Comparison of ENCODE assay signal across 16 cellular contexts in genomic region chr17:29449865-29450671, GRCh38. TPM values are rescaled to one million over a fixed set of nuclear protein-coding genes. Genes with fewer than 3 reads are reported as not detected.
DNase-seq lines count a peak whose midpoint lies in the region; ATAC-seq and TF ChIP-seq lines count a peak whose summit lies in the region.
"Had no signal": no experiment of that assay in that cellular context is flagged by ENCODE, and none has a peak within 500 bp of the region (broad histone marks: within the 10 kb centered on the region; RNA-seq: fewer than 3 reads in every experiment).

No MANE protein-coding gene starts in this region.

- no peaks in the 10 kb centered on the region for H3K9me2 ChIP-seq in GM23338 (ENCODE audit: insufficient read depth)

- no peaks in the 10 kb centered on the region for H3K9me3 ChIP-seq in CD4-positive, CD25-positive, alpha-beta regulatory T cell (ENCODE audit: control insufficient read depth in 2 of 2, low read length in 2 of 2)
- no peaks in the 10 kb centered on the region for H3K9me3 ChIP-seq in naive thymus-derived CD4-positive, alpha-beta T cell (ENCODE audit: control insufficient read depth in 2 of 3, low read length in 3 of 3)
- no peaks in the 10 kb centered on the region for H3K9me3 ChIP-seq in MG63
- H3K9me3 ChIP-seq: uterus had no signal

- H3K27ac ChIP-seq in CD4-positive, CD25-positive, alpha-beta regulatory T cell (ENCODE audit: insufficient read depth, low read length, poor library complexity, severe bottlenecking): no peak overlapping the region
- no peak overlapping the region for H3K27ac ChIP-seq in GM23338 (ENCODE audit: low read depth)
- no peak overlapping the region for H3K27ac ChIP-seq in naive thymus-derived CD4-positive, alpha-beta T cell (ENCODE audit: low read depth, low read length)
- H3K27ac ChIP-seq: hepatocyte, uterus, VCaP had no signal

- H3K36me3 ChIP-seq in CD4-positive, CD25-positive, alpha-beta regulatory T cell (ENCODE audit: control insufficient read depth, insufficient read depth, low read length): peaks cover 33% of the 10 kb centered on the region
- H3K36me3 ChIP-seq in GM23338 (ENCODE audit: insufficient read depth): peaks cover 13% of the 10 kb centered on the region; the same call in 1 of the 2 replicates
- H3K36me3 ChIP-seq in naive thymus-derived CD4-positive, alpha-beta T cell (ENCODE audit: control insufficient read depth in 2 of 3, insufficient read depth in 3 of 3, low read length in 3 of 3): peaks cover 0 to 25% (median 0%) of the 10 kb centered on the region in 3 experiments
- peaks cover 40% of the 10 kb centered on the region for H3K36me3 ChIP-seq in MG63
- H3K36me3 ChIP-seq: uterus had no signal

- H3K4me3 ChIP-seq in CD4-positive, CD25-positive, alpha-beta regulatory T cell (ENCODE audit: low read depth, low read length): no peak overlapping the region
- H3K4me3 ChIP-seq in GM23338: no peak overlapping the region
- H3K4me3 ChIP-seq in naive thymus-derived CD4-positive, alpha-beta T cell (ENCODE audit: low read length): no peak overlapping the region
- H3K4me3 ChIP-seq in MG63: no peak overlapping the region
- H3K4me3 ChIP-seq: hepatocyte, uterus had no signal

- CTCF ChIA-PET in naive thymus-derived CD4-positive, alpha-beta T cell (lab: Charles Lee): no interaction called here

- no peak for ATAC-seq in CD4-positive, CD25-positive, alpha-beta regulatory T cell (ENCODE audit: low read depth in 2 of 2)
- no peak for ATAC-seq in GM23338
- no peak for ATAC-seq in central memory CD8-positive, alpha-beta T cell (replicated peaks; ENCODE audit: extremely low read depth, poor library complexity, severe bottlenecking)
- no peak for ATAC-seq in naive thymus-derived CD4-positive, alpha-beta T cell

- H3K27me3 Mint-ChIP-seq in CD4-positive, CD25-positive, alpha-beta regulatory T cell: no peaks in the 10 kb centered on the region
- H3K27me3 Mint-ChIP-seq in GM23338 (ENCODE audit: insufficient read depth, low read depth, poor library complexity): no peaks in the 10 kb centered on the region
- H3K27me3 Mint-ChIP-seq in central memory CD8-positive, alpha-beta T cell: no peaks in the 10 kb centered on the region
- H3K27me3 Mint-ChIP-seq in naive thymus-derived CD4-positive, alpha-beta T cell: no peaks in the 10 kb centered on the region

- H3K4me1 Mint-ChIP-seq in CD4-positive, CD25-positive, alpha-beta regulatory T cell: peaks cover 38 to 57% (median 46%) of the 10 kb centered on the region in 4 donors
- peaks cover 12% of the 10 kb centered on the region; the same call in 2 of the 3 replicates for H3K4me1 Mint-ChIP-seq in GM23338
- H3K4me1 Mint-ChIP-seq in central memory CD8-positive, alpha-beta T cell: peaks cover 41% of the 10 kb centered on the region
- peaks cover 26 to 46% (median 40%) of the 10 kb centered on the region in 7 donors for H3K4me1 Mint-ChIP-seq in naive thymus-derived CD4-positive, alpha-beta T cell

- TF ChIP-seq CTCF in GM23338 (conservative IDR thresholded peaks at IDR 0.05; ENCODE audit: low read depth in 2 of 2): no peak

- peak overlapping the region; percentile 77 to 93 (median 91) for H3K27ac Mint-ChIP-seq in CD4-positive, CD25-positive, alpha-beta regulatory T cell
- H3K27ac Mint-ChIP-seq in GM23338: peak overlapping the region; percentile 44; the same call in 1 of the 2 replicates
- peak overlapping the region; percentile 36 for H3K27ac Mint-ChIP-seq in central memory CD8-positive, alpha-beta T cell (ENCODE audit: low read depth)
- peak overlapping the region in 8 of 9 donors; percentile 2 to 92 (median 44) for H3K27ac Mint-ChIP-seq in naive thymus-derived CD4-positive, alpha-beta T cell

- no peaks in the 10 kb centered on the region for H3K27me3 ChIP-seq in CD4-positive, CD25-positive, alpha-beta regulatory T cell (ENCODE audit: control insufficient read depth, insufficient read depth, low read length)
- H3K27me3 ChIP-seq in GM23338 (ENCODE audit: insufficient read depth) (no peaks in the 10 kb centered on the region), MG63 (no peaks in the 10 kb centered on the region)
- no peaks in the 10 kb centered on the region for H3K27me3 ChIP-seq in naive thymus-derived CD4-positive, alpha-beta T cell (ENCODE audit: control insufficient read depth in 2 of 2, insufficient read depth in 2 of 2, low read length in 2 of 2)
- H3K27me3 ChIP-seq: hepatocyte, uterus had no signal

- H4K20me1 ChIP-seq in GM23338 (replicated peaks; ENCODE audit: insufficient read depth): peaks cover 16% of the 10 kb centered on the region

- no peaks in the 10 kb centered on the region for H3K9me3 Mint-ChIP-seq in CD4-positive, CD25-positive, alpha-beta regulatory T cell
- H3K9me3 Mint-ChIP-seq in GM23338: peaks cover 6% of the 10 kb centered on the region; the same call in 2 of the 3 replicates
- H3K9me3 Mint-ChIP-seq in central memory CD8-positive, alpha-beta T cell: no peaks in the 10 kb centered on the region
- no peaks in the 10 kb centered on the region for H3K9me3 Mint-ChIP-seq in naive thymus-derived CD4-positive, alpha-beta T cell

- peaks cover 99% of the 10 kb centered on the region for H3K79me2 ChIP-seq in GM23338 (replicated peaks; ENCODE audit: insufficient read depth)

- H3F3A ChIP-seq in GM23338 (replicated peaks; ENCODE audit: low read depth): no peaks in the 10 kb centered on the region

- no peak overlapping the region for H3K4me3 Mint-ChIP-seq in CD4-positive, CD25-positive, alpha-beta regulatory T cell
- H3K4me3 Mint-ChIP-seq in GM23338: no peak overlapping the region
- H3K4me3 Mint-ChIP-seq in central memory CD8-positive, alpha-beta T cell: no peak overlapping the region
- no peak overlapping the region for H3K4me3 Mint-ChIP-seq in naive thymus-derived CD4-positive, alpha-beta T cell

- peaks cover 21% of the 10 kb centered on the region for H3K4me1 ChIP-seq in CD4-positive, CD25-positive, alpha-beta regulatory T cell (ENCODE audit: control insufficient read depth, insufficient read depth, low read length, poor library complexity, severe bottlenecking)
- H3K4me1 ChIP-seq in GM23338 (ENCODE audit: insufficient read depth): no peaks in the 10 kb centered on the region
- H3K4me1 ChIP-seq in naive thymus-derived CD4-positive, alpha-beta T cell (ENCODE audit: control insufficient read depth in 2 of 2, insufficient read depth in 2 of 2, low read length in 2 of 2): peaks cover 0 to 14% of the 10 kb centered on the region in 2 donors
- H3K4me1 ChIP-seq: uterus had no signal

- intact Hi-C loops in naive thymus-derived CD4-positive, alpha-beta T cell (cut with micrococcal nuclease): no loop called here

- H3K4me2 ChIP-seq in GM23338: no peak overlapping the region
- H3K4me2 ChIP-seq: hepatocyte had no signal

- no peak for DNase-seq in CD4-positive, CD25-positive, alpha-beta regulatory T cell
- DNase-seq in GM23338 (ENCODE audit: low spot score) (no peak), MG63 (no peak), AG08395 (ENCODE audit: low spot score) (no peak), HuH-7 (ENCODE audit: low spot score) (no peak)
- DNase-seq in central memory CD8-positive, alpha-beta T cell (ENCODE audit: low spot score in 2 of 2): no peak
- DNase-seq in naive thymus-derived CD4-positive, alpha-beta T cell: no peak
- DNase-seq in stimulated activated CD4-positive, alpha-beta T cell treated with anti-CD3 and anti-CD28 coated beads, Interleukin-2, amount 100 ng/mL, for 48 hours: no peak
- DNase-seq: activated gamma-delta T cell, Karpas-422, NCI-H1092, NCI-H2081 treated with DMSO at 0.1 percent for 48 hours, right cardiac atrium, uterus had no signal

- H2AFZ ChIP-seq in GM23338: no peak overlapping the region
- H2AFZ ChIP-seq: hepatocyte had no signal

- POLR2A ChIA-PET in naive thymus-derived CD4-positive, alpha-beta T cell (lab: Charles Lee): no interaction called here

- H3K36me3 Mint-ChIP-seq in CD4-positive, CD25-positive, alpha-beta regulatory T cell: peaks cover 23% of the 10 kb centered on the region
- peaks cover 39% of the 10 kb centered on the region for H3K36me3 Mint-ChIP-seq in GM23338 (ENCODE audit: low read depth)
- peaks cover 35% of the 10 kb centered on the region for H3K36me3 Mint-ChIP-seq in central memory CD8-positive, alpha-beta T cell (ENCODE audit: insufficient read depth)
- H3K36me3 Mint-ChIP-seq in naive thymus-derived CD4-positive, alpha-beta T cell: peaks cover 4 to 33% (median 24%) of the 10 kb centered on the region in 5 donors

TF ChIP-seq in GM23338, 12 proteins besides CTCF, POLR2A, EP300 and RAD21 (continues in another document):
- TF ChIP-seq ZNF114 (CRISPR knock-in tag; IDR thresholded peaks at IDR 0.05) (no peak), JUNB (IDR thresholded peaks at IDR 0.05; ENCODE audit: unreplicated experiment) (no peak), EZH2 (IDR thresholded peaks at IDR 0.05; ENCODE audit: low read depth, unreplicated experiment) (no peak), ZNF331 (CRISPR knock-in tag; IDR thresholded peaks at IDR 0.05; ENCODE audit: low read depth) (no peak)

RNA-seq across cellular contexts. Expression of gene TAOK1, which starts 59.9 kb away (rescaled TPM):
- total RNA-seq in CD4-positive, CD25-positive, alpha-beta regulatory T cell: 68.5 TPM
- 1 to 10 TPM; 2.2 to 5.2 (median 3.1) TPM for polyA plus RNA-seq in CD4-positive, CD25-positive, alpha-beta regulatory T cell
- 63.3 and 69.8 TPM in 2 replicates for total RNA-seq in GM23338 (2014; rRNA removed; shearing (Covaris generic))
- 18.2 and 19.4 TPM in 2 replicates for polyA plus RNA-seq in GM23338 (2016; fragmentation: Nextera tagmentation; extraction: Ambion mirVana)
- total RNA-seq in naive thymus-derived CD4-positive, alpha-beta T cell: 10 to 100 TPM; 62.4 to 70.1 (median 66.5) TPM
- 1 to 10 TPM; 2.2 to 3.2 TPM for polyA plus RNA-seq in naive thymus-derived CD4-positive, alpha-beta T cell
- 15.7 and 34.6 TPM in 2 replicates for total RNA-seq in MG63 (2014; rRNA removed; shearing (Covaris generic); ENCODE audit: low replicate concordance)

Comparison
In these comparisons a context has a peak if more than half of its experiments do, and no peak if none do; other contexts are left out.
1. H3K27ac Mint-ChIP-seq: peak in every context shown above with its lines; median percentile 91 in CD4-positive, CD25-positive, alpha-beta regulatory T cell; 44 in GM23338; 44 in naive thymus-derived CD4-positive, alpha-beta T cell; 36 in central memory CD8-positive, alpha-beta T cell.